ENCODE assay signal across 24 cellular contexts in genomic region chr21:40905251-40905650, GRCh38. TPM values are rescaled to one million over a fixed set of nuclear protein-coding genes. Genes with fewer than 3 reads are reported as not detected.
"Had no signal": no experiment of that assay in that cellular context is flagged by ENCODE, and none has a peak within 500 bp of the region (broad histone marks: within the 10 kb centered on the region; RNA-seq: fewer than 3 reads in every experiment).

No MANE protein-coding gene starts in this region.

- H3K9ac ChIP-seq: SK-N-SH had no signal

- H3K27ac ChIP-seq: RWPE1 had no signal

- DNase-seq: KBM-7, MV-4-11, NCI-H1048, NCI-H1105, NCI-H1417, NCI-H1436 treated with DMSO at 0.1 percent for 48 hours, NCI-H1694, NCI-H187 treated with DMSO at 0.1 percent for 48 hours, NCI-H2029 treated with DMSO at 0.1 percent for 48 hours, NCI-H2107, NCI-H2227 treated with DMSO at 0.1 percent for 48 hours, NCI-H446 treated with DMSO at 0.1 percent for 48 hours, NCI-H510A treated with DMSO at 0.1 percent for 48 hours, NCI-H526, PC-3, SHP77, SK-N-SH, SW 1271 had no signal

- H3K4me2 ChIP-seq: SK-N-SH had no signal

- ATAC-seq: Panc1, PC-3 had no signal

RNA-seq across cellular contexts. Expression of gene DSCAM, which starts 58.3 kb away (rescaled TPM):
- total RNA-seq: HT-29, LHCN-M2, OCI-LY7, PC-3, SK-MEL-5 had no signal
